ENCODE assay signal across 1 cellular context in the genomic region with DNA sequence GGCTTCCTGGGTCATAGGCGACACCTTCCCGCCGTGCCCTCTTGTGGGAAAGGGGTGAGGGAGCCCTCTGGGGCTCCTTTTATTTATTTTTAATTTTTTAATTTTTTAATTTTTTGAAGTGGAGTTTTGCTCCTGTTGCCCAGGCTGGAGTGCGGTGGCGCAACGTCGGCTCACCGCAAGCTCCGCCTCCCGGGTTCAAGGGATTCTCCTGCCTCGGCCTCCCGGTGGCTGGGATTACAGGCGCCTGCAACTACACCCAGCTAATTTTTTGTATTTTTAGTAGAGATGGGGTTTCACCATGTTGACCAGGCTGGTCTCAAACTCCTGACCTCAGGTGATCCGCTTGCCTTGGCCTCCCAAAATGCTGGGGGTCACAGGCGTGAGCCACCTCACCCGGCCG. TPM values are rescaled to one million over a fixed set of nuclear protein-coding genes. Genes with fewer than 3 reads are reported as not detected.
"Had no signal": no experiment of that assay in that cellular context is flagged by ENCODE, and none has a peak within 500 bp of the region (broad histone marks: within the 10 kb centered on the region; RNA-seq: fewer than 3 reads in every experiment).

No MANE protein-coding gene starts in this region.

RNA-seq across cellular contexts. Expression of a gene that starts 49.9 kb away (rescaled TPM):
- total RNA-seq: foreskin keratinocyte had no signal
